14 cellular contexts compared by ENCODE assay signal in the genomic region with DNA sequence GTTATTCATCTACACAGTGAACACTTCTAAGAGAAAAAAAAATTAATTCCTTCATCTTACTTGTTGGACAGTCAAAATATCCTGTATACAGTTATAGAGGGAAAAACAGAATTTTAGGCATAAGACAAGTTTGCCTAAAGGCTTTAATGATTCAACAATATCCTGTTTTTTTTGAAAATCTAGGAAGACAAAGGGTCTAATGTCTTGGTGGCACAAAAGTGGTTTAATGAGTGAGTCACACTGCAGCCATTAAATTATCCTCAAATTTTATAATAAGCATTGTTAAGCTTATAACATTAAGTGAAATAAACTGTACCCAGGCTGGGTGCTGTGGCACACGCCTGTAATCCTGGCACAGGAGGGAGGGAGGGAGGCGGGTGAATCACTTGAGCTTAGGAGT.
"Had no signal": no experiment of that assay in that cellular context is flagged by ENCODE, and none has a peak within 500 bp of the region (broad histone marks: within the 10 kb centered on the region; RNA-seq: fewer than 3 reads in every experiment).

No MANE protein-coding gene starts in this region.

- DNase-seq: activated CD4-positive, alpha-beta memory T cell treated with anti-CD3 and anti-CD28 coated beads, Interleukin-2, amount 10 ng/mL, durations not matched to agents 7 days and 5 days; activated CD4-positive, alpha-beta T cell treated with anti-CD3 and anti-CD28 coated beads for 48 hours; activated CD4-positive, CD25-positive, alpha-beta regulatory T cell; activated CD8-positive, alpha-beta memory T cell treated with anti-CD3 and anti-CD28 coated beads, Interleukin-2, amount 10 ng/mL, durations not matched to agents 7 days and 5 days; activated naive CD4-positive, alpha-beta T cell; activated naive CD8-positive, alpha-beta T cell treated with anti-CD3 and anti-CD28 coated beads for 36 hours; amniotic stem cell; heart right ventricle; natural killer cell; sigmoid colon; stimulated activated CD4-positive, alpha-beta T cell treated with anti-CD3 and anti-CD28 coated beads, Interleukin-4, amount 100 ng/mL, for 24 hours; T1000; tibial artery had no signal

- H3K27ac ChIP-seq: parathyroid adenoma, sigmoid colon had no signal
